ENCODE assay signal across 19 cellular contexts in genomic region chr16:24125199-24125598, GRCh38.
"Had no signal": no experiment of that assay in that cellular context is flagged by ENCODE, and none has a peak within 500 bp of the region (broad histone marks: within the 10 kb centered on the region; RNA-seq: fewer than 3 reads in every experiment).

No MANE protein-coding gene starts in this region.

- ATAC-seq: activated CD8-positive, alpha-beta T cell treated with anti-CD3 and anti-CD28 coated beads, Interleukin-2, amount 10 ng/mL, durations not matched to agents 7 days and 5 days; foreskin keratinocyte; left colon; lower lobe of right lung had no signal

- H3K9me3 Mint-ChIP-seq: central memory CD8-positive, alpha-beta T cell; stimulated activated effector memory CD8-positive, alpha-beta T cell treated with anti-CD3 and anti-CD28 coated beads, Interleukin-12 subunit alpha, Interleukin-12 subunit beta, amount 100 ng/mL, for 72 hours had no signal

- H3K4me1 ChIP-seq: foreskin keratinocyte, lower lobe of right lung had no signal

- H3K4me3 ChIP-seq: coronary artery, lower lobe of right lung had no signal

- H3K4me3 Mint-ChIP-seq: activated CD8-positive, alpha-beta T cell treated with anti-CD3 and anti-CD28 coated beads, Interleukin-2, amount 10 ng/mL, durations not matched to agents 7 days and 5 days; central memory CD8-positive, alpha-beta T cell; stimulated activated effector memory CD8-positive, alpha-beta T cell treated with anti-CD3 and anti-CD28 coated beads, Interleukin-12 subunit alpha, Interleukin-12 subunit beta, amount 100 ng/mL, for 72 hours had no signal

- DNase-seq: activated CD4-positive, alpha-beta T cell treated with anti-CD3 and anti-CD28 coated beads for 48 hours; activated CD8-positive, alpha-beta memory T cell treated with anti-CD3 and anti-CD28 coated beads, Interleukin-2, amount 50 U/mL, for 4 hours; activated CD8-positive, alpha-beta T cell treated with anti-CD3 and anti-CD28 coated beads, Interleukin-2, amount 10 ng/mL, durations not matched to agents 7 days and 5 days; activated T-cell treated with anti-CD3 and anti-CD28 coated beads, Interleukin-2, amount 50 U/mL, for 48 hours; anterior cingulate cortex; brain microvascular endothelial cell; effector CD8-positive, alpha-beta T cell; foreskin keratinocyte; glutamatergic neuron; hypothalamus; left colon; lower lobe of right lung; naive B cell; stimulated activated CD4-positive, alpha-beta T cell treated with anti-CD3 and anti-CD28 coated beads, Interleukin-12 subunit alpha, Interleukin-12 subunit beta, amount 100 ng/mL, for 4 hours; stimulated activated CD4-positive, alpha-beta T cell treated with anti-CD3 and anti-CD28 coated beads, Interleukin-2, amount 100 ng/mL, for 24 hours; T-helper 9 cell had no signal

- H3K27ac ChIP-seq: brain microvascular endothelial cell, coronary artery, foreskin keratinocyte, lower lobe of right lung had no signal

- H3K9me3 ChIP-seq: lower lobe of right lung had no signal

- H3K36me3 ChIP-seq: brain microvascular endothelial cell had no signal

- H3K27ac Mint-ChIP-seq: activated CD8-positive, alpha-beta T cell treated with anti-CD3 and anti-CD28 coated beads, Interleukin-2, amount 10 ng/mL, durations not matched to agents 7 days and 5 days; stimulated activated effector memory CD8-positive, alpha-beta T cell treated with anti-CD3 and anti-CD28 coated beads, Interleukin-12 subunit alpha, Interleukin-12 subunit beta, amount 100 ng/mL, for 72 hours had no signal

- H3K27me3 Mint-ChIP-seq: central memory CD8-positive, alpha-beta T cell; naive B cell had no signal

- H3K27me3 ChIP-seq: brain microvascular endothelial cell, foreskin keratinocyte had no signal
